Comparison of ENCODE assay signal across 1 cellular context in genomic region chr13:91272235-91272777, GRCh38.
TF ChIP-seq lines count a peak whose summit lies in the region.

No MANE protein-coding gene starts in this region.

TF ChIP-seq in K562, 482 proteins besides CTCF, POLR2A, EP300 and RAD21 (continued from another document):
- no peak for TF ChIP-seq RERE (CRISPR knock-in tag; IDR thresholded peaks at IDR 0.05; ENCODE audit: borderline replicate concordance)
- no peak for TF ChIP-seq PPARD (CRISPR knock-in tag; IDR thresholded peaks at IDR 0.05)
- TF ChIP-seq BRCA1 (IDR thresholded peaks at IDR 0.05), result no peak
- TF ChIP-seq BRCA1 (CRISPR knock-in tag; IDR thresholded peaks at IDR 0.05), result peak; percentile 85; the same call in 1 of the 2 replicates
- TF ChIP-seq STAG1 (CRISPR knock-in tag; IDR thresholded peaks at IDR 0.05; ENCODE audit: borderline replicate concordance), result 0 out of 2 replicates have a peak, but pooled peaks have one; percentile 29
- peak; percentile 89; the same call in 1 of the 2 replicates for TF ChIP-seq MED1 (CRISPR knock-in tag; IDR thresholded peaks at IDR 0.05; ENCODE audit: borderline replicate concordance)
- no peak for TF ChIP-seq HDAC2 (IDR thresholded peaks at IDR 0.05)
- TF ChIP-seq STAT5A (IDR thresholded peaks at IDR 0.05; ENCODE audit: borderline replicate concordance, low read length), result no peak
